ENCODE assay signal across 8 cellular contexts in the genomic region with DNA sequence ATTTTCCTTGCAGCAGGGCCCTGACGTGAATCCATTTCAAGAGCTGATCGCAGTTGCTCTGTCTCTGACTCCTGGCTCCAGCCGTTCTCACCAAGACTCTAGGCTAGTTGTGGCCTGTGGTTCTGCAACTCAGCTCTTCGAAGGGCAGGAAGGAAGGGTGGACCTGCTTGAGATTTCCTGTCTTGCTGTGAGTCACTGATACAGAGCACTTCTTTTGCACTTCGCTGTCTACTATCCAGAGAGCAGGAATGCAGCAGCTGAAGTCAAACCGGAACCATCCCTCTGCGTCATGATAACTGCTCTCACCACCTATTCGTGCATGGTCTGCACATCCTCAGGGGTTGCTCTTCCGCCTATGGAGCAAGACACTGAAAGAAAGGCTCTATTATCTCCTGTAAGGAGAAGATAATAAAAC. TPM values are rescaled to one million over a fixed set of nuclear protein-coding genes. Genes with fewer than 3 reads are reported as not detected.
DNase-seq lines count a peak whose midpoint lies in the region; ATAC-seq and TF ChIP-seq lines count a peak whose summit lies in the region.

No MANE protein-coding gene starts in this region.

- intact Hi-C loops in CD4-positive, alpha-beta memory T cell (cut with micrococcal nuclease), result loop anchor here (1.0 to 5.0 kb wide), 6 partner anchors 11 to 178 kb away; a partner anchor contains a TSS

- peak; percentile 97 for ATAC-seq in GM21619 (IDR thresholded peaks at IDR 0.05; ENCODE audit: unreplicated experiment)
- peak; percentile 90 to 91 for ATAC-seq in naive B cell (ENCODE audit: low read depth in 2 of 2)

- POLR2A ChIA-PET in CD4-positive, alpha-beta memory T cell (lab: Charles Lee; ENCODE audit: partially characterized antibody), result interaction anchor here (0.9 to 5.1 kb wide), 23 partner anchors 9 to 409 kb away, joined by 3 to 206 read pairs (median 7); a partner anchor contains a TSS

- CTCF ChIA-PET in CD4-positive, alpha-beta memory T cell (lab: Charles Lee; ENCODE audit: partially characterized antibody), result interaction anchor here (1.0 to 5.6 kb wide), 10 partner anchors 8 to 69 kb away, joined by 3 to 53 read pairs (median 8); no protein-coding TSS in a partner anchor

- peak overlapping the region; percentile 41 to 86 (median 76) for H3K4me3 Mint-ChIP-seq in CD4-positive, alpha-beta memory T cell
- H3K4me3 Mint-ChIP-seq in endodermal cell (no peak overlapping the region), naive B cell (peak overlapping the region; percentile 74 to 91 (median 86))

- no peaks in the 10 kb centered on the region for H3K9me3 ChIP-seq in CD4-positive, alpha-beta memory T cell (ENCODE audit: control insufficient read depth in 1 of 2, low read length in 2 of 2)
- peaks cover 16% of the 10 kb centered on the region for H3K9me3 ChIP-seq in endodermal cell (ENCODE audit: control insufficient read depth, low read length)

- H3K27me3 ChIP-seq in CD4-positive, alpha-beta memory T cell (ENCODE audit: insufficient read depth, low read length), result no peaks in the 10 kb centered on the region
- no peaks in the 10 kb centered on the region for H3K27me3 ChIP-seq in endodermal cell (ENCODE audit: control insufficient read depth, insufficient read depth, low read length, poor library complexity, severe bottlenecking)

- TF ChIP-seq CTCF in endodermal cell (conservative IDR thresholded peaks at IDR 0.05), result no peak

- peak; percentile 86 to 95 (median 90) for DNase-seq in CD4-positive, alpha-beta memory T cell
- peak; percentile 99 for DNase-seq in M059J (ENCODE audit: low read depth)
- peak; percentile 49 to 64 for DNase-seq in activated CD4-positive, alpha-beta T cell treated with anti-CD3 and anti-CD28 coated beads, Interleukin-2, amount 50 U/mL, for 48 hours
- DNase-seq in endodermal cell, result peak; percentile 59
- peak; percentile 47 for DNase-seq in naive B cell
- peak; percentile 50 to 85 (median 72) for DNase-seq in stimulated activated naive CD4-positive, alpha-beta T cell (lab: John Stamatoyannopoulos, UW)
- DNase-seq in middle frontal gyrus (ENCODE audit: extremely low spot score, low spot score), result no peak

- 80 to 90% methylated on average over 5 to 9 of the region's 9 CpGs for WGBS in endodermal cell (ENCODE audit: insufficient coverage in 1 of 2, insufficient read length in 1 of 2), 2 experiments

- H3K4me3 ChIP-seq in CD4-positive, alpha-beta memory T cell (ENCODE audit: low read length in 2 of 2), result peak overlapping the region; percentile 12 to 23
- H3K4me3 ChIP-seq in endodermal cell (ENCODE audit: low read length), result no peak overlapping the region

- peak overlapping the region; percentile 90 to 99 (median 98) for H3K27ac Mint-ChIP-seq in CD4-positive, alpha-beta memory T cell
- H3K27ac Mint-ChIP-seq in endodermal cell (no peak overlapping the region), naive B cell (peak overlapping the region; percentile 86 to 96 (median 90))

- no peak overlapping the region for H3K9ac ChIP-seq in endodermal cell (ENCODE audit: extremely low read depth, low read length, poor library complexity, severe bottlenecking)

- no peaks in the 10 kb centered on the region for H3K27me3 Mint-ChIP-seq in CD4-positive, alpha-beta memory T cell
- H3K27me3 Mint-ChIP-seq in endodermal cell (ENCODE audit: insufficient read depth) (no peaks in the 10 kb centered on the region), naive B cell (no peaks in the 10 kb centered on the region)

- peaks cover 13% of the 10 kb centered on the region in 2 donors for H3K36me3 Mint-ChIP-seq in CD4-positive, alpha-beta memory T cell
- no peaks in the 10 kb centered on the region for H3K36me3 Mint-ChIP-seq in endodermal cell (ENCODE audit: low read depth)
- no peaks in the 10 kb centered on the region for H3K36me3 Mint-ChIP-seq in naive B cell

- H3K4me1 ChIP-seq in CD4-positive, alpha-beta memory T cell (ENCODE audit: insufficient read depth, low read length), result peaks cover 84% of the 10 kb centered on the region
- no peaks in the 10 kb centered on the region for H3K4me1 ChIP-seq in endodermal cell (ENCODE audit: control insufficient read depth, insufficient read depth, low read length)

- H3K27ac ChIP-seq in CD4-positive, alpha-beta memory T cell (ENCODE audit: low read depth, low read length), result peak overlapping the region; percentile 67
- H3K27ac ChIP-seq in endodermal cell (ENCODE audit: low read depth, low read length), result no peak overlapping the region

- H3K4me1 Mint-ChIP-seq in CD4-positive, alpha-beta memory T cell, result peaks cover 50 to 72% (median 60%) of the 10 kb centered on the region in 4 donors
- H3K4me1 Mint-ChIP-seq in endodermal cell (peaks cover 17% of the 10 kb centered on the region), naive B cell (peaks cover 25 to 41% (median 35%) of the 10 kb centered on the region in 3 donors)

- H3K36me3 ChIP-seq in CD4-positive, alpha-beta memory T cell (ENCODE audit: insufficient read depth, low read length), result no peaks in the 10 kb centered on the region
- no peaks in the 10 kb centered on the region for H3K36me3 ChIP-seq in endodermal cell (ENCODE audit: control insufficient read depth, insufficient read depth, low read length)

- H3K9me3 Mint-ChIP-seq in CD4-positive, alpha-beta memory T cell, result peaks cover 0 to 14% (median 4%) of the 10 kb centered on the region in 8 donors
- H3K9me3 Mint-ChIP-seq in endodermal cell (peaks cover 8% of the 10 kb centered on the region), naive B cell (peaks cover 0 to 5% (median 0%) of the 10 kb centered on the region in 7 donors)

RNA-seq across cellular contexts. Expression of a gene that starts 59.7 kb away (rescaled TPM):
- total RNA-seq in CD4-positive, alpha-beta memory T cell, result 10 to 100 TPM; 41.1 to 42.3 TPM
- polyA plus RNA-seq in CD4-positive, alpha-beta memory T cell, result 10 to 100 TPM; 13.8 to 19.6 TPM
- 13.0 and 20.4 TPM in 2 replicates for total RNA-seq in M059J (2014; rRNA removed; shearing (Covaris generic))
- 10 to 100 TPM; 24.7 to 27.3 TPM for total RNA-seq in endodermal cell
- 12.1 TPM for polyA plus RNA-seq in endodermal cell (2013, experiment 1 of 2)
- polyA plus RNA-seq in endodermal cell (2013, experiment 2 of 2), result 12.1 TPM
- 1 to 10 TPM; 5.4 to 9.3 (median 7.5) TPM for polyA plus RNA-seq in naive B cell (ENCODE audit: low read depth in 6 of 6)
